ENCODE assay signal across 11 cellular contexts in the genomic region with DNA sequence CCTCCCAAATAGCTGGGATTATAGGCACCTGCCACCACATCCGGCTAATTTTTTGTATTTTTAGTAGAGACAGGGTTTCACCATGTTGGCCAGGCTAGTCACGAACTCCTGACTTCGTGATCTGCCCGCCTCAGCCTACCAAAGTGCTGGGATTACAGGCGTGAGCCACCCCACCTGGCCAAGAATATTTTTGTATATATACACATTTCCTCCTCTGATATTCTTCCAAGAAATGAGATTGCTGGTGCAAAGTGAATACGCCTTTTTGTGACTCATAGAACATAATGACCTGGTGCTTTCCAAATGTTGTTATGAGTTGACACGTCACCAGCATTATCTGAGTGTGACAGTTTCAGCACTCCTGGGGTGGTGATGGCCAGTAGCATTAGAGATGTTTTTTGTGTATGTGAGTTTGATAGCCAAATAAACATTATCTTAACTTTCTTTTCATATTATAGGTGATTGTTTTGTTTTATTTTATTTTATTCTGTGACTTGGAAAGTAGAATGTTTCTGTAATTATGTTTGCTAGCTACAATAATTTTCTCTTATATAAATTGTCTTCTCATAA. TPM values are rescaled to one million over a fixed set of nuclear protein-coding genes. Genes with fewer than 3 reads are reported as not detected.
A peak's percentile ranks its signal among the peaks of the same experiment; 100 is the strongest.
DNase-seq lines count a peak whose midpoint lies in the region; ATAC-seq and TF ChIP-seq lines count a peak whose summit lies in the region.
"Had no signal": no experiment of that assay in that cellular context is flagged by ENCODE, and none has a peak within 500 bp of the region (broad histone marks: within the 10 kb centered on the region; RNA-seq: fewer than 3 reads in every experiment).

No MANE protein-coding gene starts in this region.

- no peak for ATAC-seq in GM21528 (IDR thresholded peaks at IDR 0.05; ENCODE audit: low FRiP score, unreplicated experiment)
- no peak for ATAC-seq in SK-N-SH treated with all-trans-retinoic acid at 6 μM for 48 hours
- ATAC-seq in gastrocnemius medialis, result no peak

- TF ChIP-seq CTCF in GM20000 (IDR thresholded peaks at IDR 0.05; ENCODE audit: extremely low read depth, missing control alignments) (no peak), fibroblast of the aortic adventitia (IDR thresholded peaks at IDR 0.05; ENCODE audit: insufficient read depth, low read length) (no peak), gastrocnemius medialis (IDR thresholded peaks at IDR 0.05 in 4 of 5, conservative IDR thresholded peaks at IDR 0.05 in 1 of 5) (no peak)

- no peaks in the 10 kb centered on the region for H3K27me3 ChIP-seq in gastrocnemius medialis
- H3K27me3 ChIP-seq: right lobe of liver had no signal

- no peak overlapping the region for H3K27ac ChIP-seq in gastrocnemius medialis
- H3K27ac ChIP-seq: right lobe of liver had no signal

- DNase-seq in AG20443 (ENCODE audit: low spot score) (peak; percentile 68), GM20000 (ENCODE audit: low spot score) (peak; percentile 49), NCI-H69 (lab: John Stamatoyannopoulos, UW) (peak; percentile 30), fibroblast of the aortic adventitia (ENCODE audit: low read depth) (peak; percentile 84), NCI-H1436 (lab: John Stamatoyannopoulos, UW) (no peak), gastrocnemius medialis (no peak)
- DNase-seq: activated CD4-positive, CD25-positive, alpha-beta regulatory T cell treated with anti-CD3 and anti-CD28 coated beads, Interleukin-2, amount 50 U/mL, for 72 hours; DND-41; right lobe of liver had no signal

- H3K4me3 ChIP-seq in fibroblast of the aortic adventitia (ENCODE audit: low read depth, low read length) (no peak overlapping the region), gastrocnemius medialis (no peak overlapping the region)
- H3K4me3 ChIP-seq: right lobe of liver had no signal

- H3K9me3 ChIP-seq in gastrocnemius medialis, result no peaks in the 10 kb centered on the region
- H3K9me3 ChIP-seq: right lobe of liver had no signal

- in situ Hi-C loops in gastrocnemius medialis (cut with MboI; ENCODE audit: low sequenced_read_pairs in 4 of 4), result no loop called here

- intact Hi-C loops in gastrocnemius medialis (cut with DNase I; ENCODE audit: low total_unique reads), result no loop called here

- H3K4me1 ChIP-seq in gastrocnemius medialis, result no peaks in the 10 kb centered on the region

- no peak for TF ChIP-seq POLR2A in gastrocnemius medialis (IDR thresholded peaks at IDR 0.05)

- no peaks in the 10 kb centered on the region for H3K36me3 ChIP-seq in gastrocnemius medialis
- H3K36me3 ChIP-seq: right lobe of liver had no signal

TF ChIP-seq in SK-N-SH treated with all-trans-retinoic acid at 6 μM for 48 hours, 23 proteins besides CTCF, POLR2A, EP300 and RAD21:
- TF ChIP-seq, protein P1, sequence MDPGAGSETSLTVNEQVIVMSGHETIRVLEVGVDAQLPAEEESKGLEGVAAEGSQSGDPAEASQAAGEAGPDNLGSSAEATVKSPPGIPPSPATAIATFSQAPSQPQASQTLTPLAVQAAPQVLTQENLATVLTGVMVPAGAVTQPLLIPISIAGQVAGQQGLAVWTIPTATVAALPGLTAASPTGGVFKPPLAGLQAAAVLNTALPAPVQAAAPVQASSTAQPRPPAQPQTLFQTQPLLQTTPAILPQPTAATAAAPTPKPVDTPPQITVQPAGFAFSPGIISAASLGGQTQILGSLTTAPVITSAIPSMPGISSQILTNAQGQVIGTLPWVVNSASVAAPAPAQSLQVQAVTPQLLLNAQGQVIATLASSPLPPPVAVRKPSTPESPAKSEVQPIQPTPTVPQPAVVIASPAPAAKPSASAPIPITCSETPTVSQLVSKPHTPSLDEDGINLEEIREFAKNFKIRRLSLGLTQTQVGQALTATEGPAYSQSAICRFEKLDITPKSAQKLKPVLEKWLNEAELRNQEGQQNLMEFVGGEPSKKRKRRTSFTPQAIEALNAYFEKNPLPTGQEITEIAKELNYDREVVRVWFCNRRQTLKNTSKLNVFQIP (CRISPR knock-in tag; IDR thresholded peaks at IDR 0.05; ENCODE audit: borderline replicate concordance, low read depth), result no peak
- TF ChIP-seq SNAI2 (CRISPR knock-in tag; IDR thresholded peaks at IDR 0.05) (no peak), OSR1 (CRISPR knock-in tag; IDR thresholded peaks at IDR 0.05) (no peak), ZFP30 (CRISPR knock-in tag; IDR thresholded peaks at IDR 0.05) (no peak)
- TF ChIP-seq, protein P2, sequence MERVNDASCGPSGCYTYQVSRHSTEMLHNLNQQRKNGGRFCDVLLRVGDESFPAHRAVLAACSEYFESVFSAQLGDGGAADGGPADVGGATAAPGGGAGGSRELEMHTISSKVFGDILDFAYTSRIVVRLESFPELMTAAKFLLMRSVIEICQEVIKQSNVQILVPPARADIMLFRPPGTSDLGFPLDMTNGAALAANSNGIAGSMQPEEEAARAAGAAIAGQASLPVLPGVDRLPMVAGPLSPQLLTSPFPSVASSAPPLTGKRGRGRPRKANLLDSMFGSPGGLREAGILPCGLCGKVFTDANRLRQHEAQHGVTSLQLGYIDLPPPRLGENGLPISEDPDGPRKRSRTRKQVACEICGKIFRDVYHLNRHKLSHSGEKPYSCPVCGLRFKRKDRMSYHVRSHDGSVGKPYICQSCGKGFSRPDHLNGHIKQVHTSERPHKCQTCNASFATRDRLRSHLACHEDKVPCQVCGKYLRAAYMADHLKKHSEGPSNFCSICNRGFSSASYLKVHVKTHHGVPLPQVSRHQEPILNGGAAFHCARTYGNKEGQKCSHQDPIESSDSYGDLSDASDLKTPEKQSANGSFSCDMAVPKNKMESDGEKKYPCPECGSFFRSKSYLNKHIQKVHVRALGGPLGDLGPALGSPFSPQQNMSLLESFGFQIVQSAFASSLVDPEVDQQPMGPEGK (CRISPR knock-in tag; IDR thresholded peaks at IDR 0.05; ENCODE audit: borderline replicate concordance), result no peak
- TF ChIP-seq, protein P3, sequence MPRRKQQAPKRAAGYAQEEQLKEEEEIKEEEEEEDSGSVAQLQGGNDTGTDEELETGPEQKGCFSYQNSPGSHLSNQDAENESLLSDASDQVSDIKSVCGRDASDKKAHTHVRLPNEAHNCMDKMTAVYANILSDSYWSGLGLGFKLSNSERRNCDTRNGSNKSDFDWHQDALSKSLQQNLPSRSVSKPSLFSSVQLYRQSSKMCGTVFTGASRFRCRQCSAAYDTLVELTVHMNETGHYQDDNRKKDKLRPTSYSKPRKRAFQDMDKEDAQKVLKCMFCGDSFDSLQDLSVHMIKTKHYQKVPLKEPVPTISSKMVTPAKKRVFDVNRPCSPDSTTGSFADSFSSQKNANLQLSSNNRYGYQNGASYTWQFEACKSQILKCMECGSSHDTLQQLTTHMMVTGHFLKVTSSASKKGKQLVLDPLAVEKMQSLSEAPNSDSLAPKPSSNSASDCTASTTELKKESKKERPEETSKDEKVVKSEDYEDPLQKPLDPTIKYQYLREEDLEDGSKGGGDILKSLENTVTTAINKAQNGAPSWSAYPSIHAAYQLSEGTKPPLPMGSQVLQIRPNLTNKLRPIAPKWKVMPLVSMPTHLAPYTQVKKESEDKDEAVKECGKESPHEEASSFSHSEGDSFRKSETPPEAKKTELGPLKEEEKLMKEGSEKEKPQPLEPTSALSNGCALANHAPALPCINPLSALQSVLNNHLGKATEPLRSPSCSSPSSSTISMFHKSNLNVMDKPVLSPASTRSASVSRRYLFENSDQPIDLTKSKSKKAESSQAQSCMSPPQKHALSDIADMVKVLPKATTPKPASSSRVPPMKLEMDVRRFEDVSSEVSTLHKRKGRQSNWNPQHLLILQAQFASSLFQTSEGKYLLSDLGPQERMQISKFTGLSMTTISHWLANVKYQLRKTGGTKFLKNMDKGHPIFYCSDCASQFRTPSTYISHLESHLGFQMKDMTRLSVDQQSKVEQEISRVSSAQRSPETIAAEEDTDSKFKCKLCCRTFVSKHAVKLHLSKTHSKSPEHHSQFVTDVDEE (CRISPR knock-in tag; IDR thresholded peaks at IDR 0.05), result no peak

RNA-seq across cellular contexts. Expression of a gene that starts 54.9 kb away (rescaled TPM):
- total RNA-seq in fibroblast of the aortic adventitia (ENCODE audit: low replicate concordance) (2.9 and 3.6 TPM in 2 replicates), gastrocnemius medialis (under 1 TPM in 2 of 4 donors, not detected in 2; 0.20 to 0.49 TPM)

Comparison
In these comparisons a context has a peak if more than half of its experiments do, and no peak if none do; other contexts are left out.
1. DNase-seq: peak in AG20443 (single experiment), GM20000 (single experiment), NCI-H69 (single experiment) and fibroblast of the aortic adventitia (single experiment); none in NCI-H1436 (single experiment) and gastrocnemius medialis (0 of 2).